In the genomic region with DNA sequence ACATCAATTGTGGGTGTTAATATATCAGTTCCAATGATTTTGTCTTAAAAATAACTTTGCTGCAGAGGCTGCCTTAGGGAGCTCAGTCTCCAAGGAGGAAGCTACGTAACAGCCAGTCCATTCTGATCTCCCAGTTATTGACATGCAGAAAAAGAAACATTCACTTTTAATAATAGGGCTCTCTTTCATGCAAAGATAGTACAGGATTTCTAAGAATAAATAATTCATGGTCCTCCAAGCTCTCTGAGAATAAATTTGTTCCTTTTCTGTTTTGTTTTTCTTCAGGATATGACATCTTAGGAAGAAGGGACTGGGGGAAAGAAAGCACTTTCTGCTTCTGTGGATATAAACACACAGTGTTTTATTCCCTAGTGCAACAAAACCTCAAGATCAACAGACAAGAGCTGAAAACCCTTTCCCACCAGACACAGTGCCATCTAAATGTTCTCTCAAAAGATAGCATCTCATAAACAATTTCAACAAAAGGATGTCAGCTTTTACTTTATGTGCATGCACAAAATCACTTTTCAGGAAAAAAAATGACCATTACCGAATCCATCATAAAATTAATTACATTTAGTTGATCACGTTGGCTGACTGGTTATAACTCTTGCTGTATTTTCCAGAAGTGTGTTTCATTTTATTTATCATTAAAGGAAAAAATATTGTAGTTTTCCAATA, we compare ENCODE assay signal across 35 cellular contexts.
"Had no signal": no experiment of that assay in that cellular context is flagged by ENCODE, and none has a peak within 500 bp of the region (broad histone marks: within the 10 kb centered on the region; RNA-seq: fewer than 3 reads in every experiment).

No MANE protein-coding gene starts in this region.

- H3K9me3 Mint-ChIP-seq: activated naive CD8-positive, alpha-beta T cell treated with anti-CD3 and anti-CD28 coated beads, Interleukin-2, amount 10 ng/mL, durations not matched to agents 7 days and 5 days; activated T-helper 2 cell treated with anti-CD3 and anti-CD28 coated beads, Interferon-gamma antibody, Interleukin-2, Interleukin-4, amounts not matched to agents 10 μg/mL and 5 μg/mL and 100 μg/mL, durations not matched to agents 14 hours and 24 hours and 36 hours had no signal

- DNase-seq: activated CD4-positive, alpha-beta T cell treated with anti-CD3 and anti-CD28 coated beads for 1 hour; activated CD4-positive, alpha-beta T cell treated with anti-CD3 and anti-CD28 coated beads for 48 hours; activated CD4-positive, CD25-positive, alpha-beta regulatory T cell; activated CD8-positive, alpha-beta T cell treated with anti-CD3 and anti-CD28 coated beads for 36 hours; activated gamma-delta T cell; activated naive CD4-positive, alpha-beta T cell treated with Interleukin-2 at 50 U/mL for 16 hours; activated naive CD8-positive, alpha-beta T cell treated with anti-CD3 and anti-CD28 coated beads, Interleukin-2, amount 10 ng/mL, durations not matched to agents 7 days and 5 days; activated T-cell treated with anti-CD3 and anti-CD28 coated beads, Interleukin-2, amount 50 U/mL, for 1 hour; activated T-cell treated with anti-CD3 and anti-CD28 coated beads, Interleukin-2, amount 50 U/mL, for 72 hours; body of pancreas; MM.1S; MV-4-11; NCI-H1092; NCI-H146; NCI-H187; NCI-H2029 treated with DMSO at 0.1 percent for 48 hours; NCI-H2107; NCI-H2171; NCI-H510A; NCI-H526; NCI-H748 treated with DMSO at 0.1 percent for 48 hours; NK-92 treated with Interleukin-12 subunit alpha and Interleukin-12 subunit beta, amount 100 ng/mL, for 24 hours; PC-3; Peyer's patch; RPMI8226; SHP77 treated with DMSO at 0.1 percent for 48 hours; SW 1271; T-helper 1 cell; T-helper 2 cell; T-helper 9 cell had no signal

- H3K27me3 Mint-ChIP-seq: activated CD8-positive, alpha-beta T cell treated with anti-CD3 and anti-CD28 coated beads for 36 hours; activated naive CD4-positive, alpha-beta T cell treated with anti-CD3 and anti-CD28 coated beads, Interleukin-2, amount 50 U/mL, for 24 hours; activated naive CD8-positive, alpha-beta T cell treated with anti-CD3 and anti-CD28 coated beads, Interleukin-2, amount 10 ng/mL, durations not matched to agents 7 days and 5 days had no signal

- H3K27ac Mint-ChIP-seq: activated CD8-positive, alpha-beta T cell treated with anti-CD3 and anti-CD28 coated beads for 36 hours; activated naive CD4-positive, alpha-beta T cell treated with anti-CD3 and anti-CD28 coated beads, Interleukin-2, amount 50 U/mL, for 24 hours; activated naive CD8-positive, alpha-beta T cell treated with anti-CD3 and anti-CD28 coated beads, Interleukin-2, amount 10 ng/mL, durations not matched to agents 7 days and 5 days; activated T-cell treated with anti-CD3 and anti-CD28 coated beads, Interleukin-2, amount 50 U/mL, for 72 hours; activated T-helper 2 cell treated with anti-CD3 and anti-CD28 coated beads, Interferon-gamma antibody, Interleukin-2, Interleukin-4, amounts not matched to agents 10 μg/mL and 5 μg/mL and 100 μg/mL, durations not matched to agents 14 hours and 24 hours and 36 hours had no signal

- H3K4me3 Mint-ChIP-seq: activated CD8-positive, alpha-beta T cell treated with anti-CD3 and anti-CD28 coated beads for 36 hours; activated naive CD4-positive, alpha-beta T cell treated with anti-CD3 and anti-CD28 coated beads, Interleukin-2, amount 50 U/mL, for 24 hours; activated naive CD8-positive, alpha-beta T cell treated with anti-CD3 and anti-CD28 coated beads, Interleukin-2, amount 10 ng/mL, durations not matched to agents 7 days and 5 days; activated T-cell treated with anti-CD3 and anti-CD28 coated beads, Interleukin-2, amount 50 U/mL, for 72 hours had no signal

- H3K4me1 Mint-ChIP-seq: activated naive CD4-positive, alpha-beta T cell treated with anti-CD3 and anti-CD28 coated beads, Interleukin-2, amount 50 U/mL, for 24 hours; activated naive CD8-positive, alpha-beta T cell treated with anti-CD3 and anti-CD28 coated beads, Interleukin-2, amount 10 ng/mL, durations not matched to agents 7 days and 5 days had no signal

- H3K36me3 Mint-ChIP-seq: activated naive CD4-positive, alpha-beta T cell treated with anti-CD3 and anti-CD28 coated beads, Interleukin-2, amount 50 U/mL, for 24 hours; activated naive CD8-positive, alpha-beta T cell treated with anti-CD3 and anti-CD28 coated beads, Interleukin-2, amount 10 ng/mL, durations not matched to agents 7 days and 5 days had no signal

- ATAC-seq: activated CD8-positive, alpha-beta T cell treated with anti-CD3 and anti-CD28 coated beads for 36 hours; activated T-cell treated with anti-CD3 and anti-CD28 coated beads, Interleukin-2, amount 50 U/mL, for 72 hours; body of pancreas; PC-3 had no signal

- H3K4me1 ChIP-seq: body of pancreas, breast epithelium, Peyer's patch had no signal

- H3K4me3 ChIP-seq: body of pancreas, breast epithelium, Peyer's patch, SJSA1 had no signal

- H3K9me3 ChIP-seq: body of pancreas, Peyer's patch, SJSA1 had no signal

- H3K36me3 ChIP-seq: breast epithelium, Peyer's patch, SJSA1 had no signal

- H3K27ac ChIP-seq: body of pancreas, breast epithelium, Peyer's patch, SJSA1, VCaP had no signal

- H3K27me3 ChIP-seq: body of pancreas, breast epithelium, Peyer's patch, SJSA1 had no signal
